ENCODE assay signal across 9 cellular contexts in the genomic region with DNA sequence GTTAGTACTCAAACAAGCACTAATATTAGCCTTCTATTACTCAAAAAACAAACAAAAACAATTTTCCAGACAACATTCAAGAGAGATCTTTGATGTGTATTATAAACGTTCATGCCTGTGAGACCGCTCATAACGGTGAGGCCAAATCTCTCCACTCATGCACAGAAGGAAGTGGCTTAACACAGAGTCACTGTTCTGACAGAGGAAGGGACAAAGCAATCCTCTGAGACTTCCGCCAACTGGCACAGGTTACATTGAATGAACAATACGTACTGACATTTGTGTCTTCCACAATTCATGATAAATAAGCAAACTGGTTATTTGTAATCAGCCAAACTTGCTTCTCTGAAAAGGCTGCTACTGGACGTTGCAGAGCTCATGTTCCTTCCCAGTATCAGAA. TPM values are rescaled to one million over a fixed set of nuclear protein-coding genes. Genes with fewer than 3 reads are reported as not detected.
DNase-seq lines count a peak whose midpoint lies in the region; ATAC-seq, FAIRE-seq and TF ChIP-seq lines count a peak whose summit lies in the region.
"Had no signal": no experiment of that assay in that cellular context is flagged by ENCODE, and none has a peak within 500 bp of the region (broad histone marks: within the 10 kb centered on the region; RNA-seq: fewer than 3 reads in every experiment).

No MANE protein-coding gene starts in this region.

- peaks cover 26% of the 10 kb centered on the region for H3K4me1 ChIP-seq in A549
- peaks cover 1% of the 10 kb centered on the region; the same call in 1 of the 2 replicates for H3K4me1 ChIP-seq in IMR-90 (ENCODE audit: control insufficient read depth, insufficient read depth, low read length)
- H3K4me1 ChIP-seq in body of pancreas = peaks cover 48% of the 10 kb centered on the region

- H3K27ac ChIP-seq in A549 = no peak overlapping the region; a peak in 1 of 6 replicates
- no peak overlapping the region for H3K27ac ChIP-seq in IMR-90 (ENCODE audit: insufficient read depth, low read length)
- peak overlapping the region in 3 of 4 donors; percentile 16 to 59 (median 51) for H3K27ac ChIP-seq in body of pancreas
- no peak overlapping the region for H3K27ac ChIP-seq in coronary artery

- peak overlapping the region; percentile 40 for H3K4me2 ChIP-seq in A549
- H3K4me2 ChIP-seq in IMR-90 (ENCODE audit: low read depth, low read length) = no peak overlapping the region

- 0 out of 2 replicates have a peak, but pooled peaks cover 9% of the 10 kb centered on the region for H4K20me1 ChIP-seq in IMR-90 (ENCODE audit: insufficient read depth, low read length)

- intact Hi-C loops in IMR-90 (cut with micrococcal nuclease) = no loop called here
- intact Hi-C loops in body of pancreas (cut with DNase I) = no loop called here

- H2AK5ac ChIP-seq in IMR-90 (ENCODE audit: low read depth, low read length) = no peak overlapping the region

- no peak overlapping the region for H2AFZ ChIP-seq in IMR-90 (replicated peaks; ENCODE audit: low read length, poor library complexity)

- no peaks in the 10 kb centered on the region for H3K9me3 ChIP-seq in A549
- H3K9me3 ChIP-seq in IMR-90 (ENCODE audit: control insufficient read depth, insufficient read depth, low read length) = no peaks in the 10 kb centered on the region
- no peaks in the 10 kb centered on the region for H3K9me3 ChIP-seq in body of pancreas

- TF ChIP-seq EP300 in A549 (IDR thresholded peaks at IDR 0.05) = no peak

- TF ChIP-seq RAD21 in A549 (conservative IDR thresholded peaks at IDR 0.05 in 1 of 2, IDR thresholded peaks at IDR 0.05 in 1 of 2) (no peak), IMR-90 (IDR thresholded peaks at IDR 0.05; ENCODE audit: low read length) (no peak)

- H3K9me1 ChIP-seq in IMR-90 (ENCODE audit: insufficient read depth, low read length) = peaks cover 4% of the 10 kb centered on the region

- BruUV-seq in IMR-90 (replicated peaks; lab: Mats Ljungman, UMichigan) = no TSS peak

- DNase-seq in A549 (ENCODE audit: low read depth in 1 of 2, low spot score in 1 of 2) = no peak
- DNase-seq in IMR-90 = peak; percentile 11
- DNase-seq in body of pancreas = peak in 3 of 4 donors; percentile 45 to 62 (median 58)
- peak; percentile 92 for DNase-seq in medulla oblongata (ENCODE audit: extremely low spot score)
- DNase-seq in coronary artery (ENCODE audit: low spot score) = no peak
- DNase-seq: nephron progenitor cell had no signal

- no peak overlapping the region for H3K56ac ChIP-seq in IMR-90 (ENCODE audit: extremely low read depth, insufficient read depth, low read length)

- peaks cover 0 to 6% of the 10 kb centered on the region in 2 experiments; a peak in 3 of 4 replicates for H3K79me1 ChIP-seq in IMR-90 (ENCODE audit: low read depth in 1 of 2, low read length in 2 of 2)

- POLR2A ChIA-PET in A549 (lab: Yijun Ruan, JAX) = no interaction called here
- POLR2A ChIA-PET in IMR-90 (lab: Charles Lee; ENCODE audit: unreplicated experiment) = no interaction called here

- H3K27me3 ChIP-seq in IMR-90 (ENCODE audit: control insufficient read depth, insufficient read depth, low read length) (no peaks in the 10 kb centered on the region), body of pancreas (no peaks in the 10 kb centered on the region)

- H4K5ac ChIP-seq in IMR-90 (ENCODE audit: low read depth, low read length) = no peak overlapping the region

- H3K4me3 ChIP-seq in A549 = no peak overlapping the region
- no peak overlapping the region for H3K4me3 ChIP-seq in IMR-90 (ENCODE audit: insufficient read depth, low read depth, low read length)
- H3K4me3 ChIP-seq in body of pancreas = no peak overlapping the region
- H3K4me3 ChIP-seq in coronary artery = no peak overlapping the region

- no peak overlapping the region for H4K8ac ChIP-seq in IMR-90 (ENCODE audit: low read depth in 2 of 2, low read length in 2 of 2)

- no peak overlapping the region for H2BK20ac ChIP-seq in IMR-90 (ENCODE audit: low read depth, low read length)

- dilution Hi-C loops in IMR-90 (cut with HindIII; ENCODE audit: low sequenced_read_pairs, unreplicated experiment) = no loop called here

- in situ Hi-C loops in IMR-90 (cut with MboI; ENCODE audit: low sequenced_read_pairs) = no loop called here

- H3K4ac ChIP-seq in IMR-90 (ENCODE audit: low read depth, low read length) = no peak overlapping the region

- H3K36me3 ChIP-seq in IMR-90 (ENCODE audit: control insufficient read depth, insufficient read depth, low read length) (0 out of 2 replicates have a peak, but pooled peaks cover 1% of the 10 kb centered on the region), body of pancreas (replicated peaks in 1 of 2; ENCODE audit: insufficient read depth in 1 of 2, low read depth in 2 of 2) (no peaks in the 10 kb centered on the region)

- TF ChIP-seq POLR2A in A549 (IDR thresholded peaks at IDR 0.05; ENCODE audit: low read length) = no peak
- TF ChIP-seq POLR2A in IMR-90 (IDR thresholded peaks at IDR 0.05; ENCODE audit: low read depth, low read length) = no peak
- no peak for TF ChIP-seq POLR2A in body of pancreas (IDR thresholded peaks at IDR 0.05)

- H4K91ac ChIP-seq in IMR-90 (ENCODE audit: insufficient read depth, low read depth, low read length) = no peak overlapping the region

- ATAC-seq in A549 (peak in 1 of 2 experiments; percentile 67; a peak in 3 of 6 replicates), IMR-90 (ENCODE audit: low read depth) (no peak), body of pancreas (peak; percentile 85), GM19455 (IDR thresholded peaks at IDR 0.05; ENCODE audit: unreplicated experiment) (no peak), GM21381 (IDR thresholded peaks at IDR 0.05; ENCODE audit: unreplicated experiment) (no peak), HG03196 (IDR thresholded peaks at IDR 0.05; ENCODE audit: unreplicated experiment) (no peak)

- no peak overlapping the region for H3K9ac ChIP-seq in IMR-90 (ENCODE audit: low read depth, low read length)

- no peak overlapping the region for H3K23ac ChIP-seq in IMR-90 (ENCODE audit: low read depth, low read length)

- FAIRE-seq in A549 (lab: Jason Lieb, UNC) = no peak

- no peak overlapping the region for H2BK120ac ChIP-seq in IMR-90 (ENCODE audit: low read depth, low read length)

- no peak overlapping the region for H2BK5ac ChIP-seq in IMR-90 (ENCODE audit: low read depth, low read length, poor library complexity, severe bottlenecking)

- no peak overlapping the region for H2AK9ac ChIP-seq in IMR-90 (replicated peaks; ENCODE audit: low read depth, low read length, poor library complexity)

- H2BK15ac ChIP-seq in IMR-90 (ENCODE audit: low read depth, low read length) = no peak overlapping the region

- TF ChIP-seq CTCF in A549 (IDR thresholded peaks at IDR 0.05) (no peak), IMR-90 (conservative IDR thresholded peaks at IDR 0.05; ENCODE audit: low read depth, low read length) (no peak), body of pancreas (IDR thresholded peaks at IDR 0.05) (no peak), coronary artery (IDR thresholded peaks at IDR 0.05) (no peak)

- CTCF ChIA-PET in A549 (lab: Yijun Ruan, JAX) = interaction anchor here (1.4 kb wide), 1 partner anchor 25 kb away, joined by 3 read pairs; no protein-coding TSS in a partner anchor
- CTCF ChIA-PET in IMR-90 (lab: Yijun Ruan, JAX) = no interaction called here

- peak overlapping the region; percentile 66 for H3K14ac ChIP-seq in IMR-90 (replicated peaks; ENCODE audit: low read depth, low read length)

- 49% methylated on average over 6 of the region's 6 CpGs for WGBS in A549 (ENCODE audit: missing lambda C conversion rate)
- WGBS in IMR-90 (ENCODE audit: extremely low coverage in 2 of 2, insufficient read length in 1 of 2), 2 experiments = no CpG with 5 or more reads among the region's 6 CpGs
- 19 to 22% methylated on average over 6 of the region's 6 CpGs for WGBS in body of pancreas, 2 donors

- H3K18ac ChIP-seq in IMR-90 (ENCODE audit: low read depth, low read length) = no peak overlapping the region

TF ChIP-seq in A549, 52 proteins besides CTCF, POLR2A, EP300 and RAD21 (continues in another document):
- TF ChIP-seq POLR2AphosphoS2 (conservative IDR thresholded peaks at IDR 0.05; ENCODE audit: low read length) (no peak), FOSL2 (IDR thresholded peaks at IDR 0.05) (no peak), FOSL2 (CRISPR knock-in tag; IDR thresholded peaks at IDR 0.05) (no peak), CHD2 (IDR thresholded peaks at IDR 0.05; ENCODE audit: low read length, partially characterized antibody) (no peak), GATA3 (IDR thresholded peaks at IDR 0.05; ENCODE audit: borderline replicate concordance) (no peak)

TF ChIP-seq in IMR-90, 13 proteins besides CTCF, POLR2A, EP300 and RAD21:
- no peak for TF ChIP-seq MAFK (IDR thresholded peaks at IDR 0.05; ENCODE audit: low read depth, low read length)

RNA-seq across cellular contexts. Expression of a gene that starts 30.5 kb away (rescaled TPM):
- polyA plus RNA-seq in A549 (2011; rRNA removed) (19.4 and 21.7 TPM in 2 replicates), A549 (2017; fragmentation: RNase III; extraction: RNeasy Plus Mini Kit Qiagen cat#74134 plus additional on column Dnase treatment) (11.1 to 15.9 TPM (median 14.2 TPM) in 3 replicates), IMR-90 (2012; rRNA removed) (6.9 and 8.4 TPM in 2 replicates)
- polyA plus RNA-seq in A549 (2012; cell fraction: cytosol; rRNA removed) = 10.4 and 12.1 TPM in 2 replicates
- polyA plus RNA-seq in A549 (2012; cell fraction: nucleus; rRNA removed) = 38.4 and 61.2 TPM in 2 replicates
- 18.3 and 22.4 TPM in 2 replicates for polyA minus RNA-seq in A549 (2011; rRNA and poly(A)+ RNA removed)
- total RNA-seq in IMR-90 (2012; rRNA removed) (4.5 and 6.7 TPM in 2 replicates), body of pancreas (10 to 100 TPM; 72.1 to 92.6 TPM)
- 3.5 and 3.9 TPM in 2 replicates for polyA plus RNA-seq in IMR-90 (2012; cell fraction: cytosol; rRNA removed)
- 32.6 and 52.6 TPM in 2 replicates for polyA plus RNA-seq in IMR-90 (2012; cell fraction: nucleus; rRNA removed; ENCODE audit: low replicate concordance)

RNA-seq across cellular contexts. Expression of a gene that starts 51.9 kb away (rescaled TPM):
- polyA plus RNA-seq in A549 (2011; rRNA removed) = 36.3 and 49.4 TPM in 2 replicates
- 99.5 and 132 TPM in 2 replicates for polyA plus RNA-seq in A549 (2012; cell fraction: cytosol; rRNA removed)
- polyA plus RNA-seq in A549 (2012; cell fraction: nucleus; rRNA removed) = 1,336 and 1,871 TPM in 2 replicates
- 94.9 to 120 TPM (median 115 TPM) in 3 replicates for polyA plus RNA-seq in A549 (2017; fragmentation: RNase III; extraction: RNeasy Plus Mini Kit Qiagen cat#74134 plus additional on column Dnase treatment)
- polyA minus RNA-seq in A549 (2011; rRNA and poly(A)+ RNA removed) = 33.0 and 50.4 TPM in 2 replicates
- 25.3 and 30.8 TPM in 2 replicates for total RNA-seq in IMR-90 (2012; rRNA removed)
- 117 and 148 TPM in 2 replicates for polyA plus RNA-seq in IMR-90 (2012; rRNA removed)
- 31.2 and 68.1 TPM in 2 replicates for polyA plus RNA-seq in IMR-90 (2012; cell fraction: cytosol; rRNA removed)
- 905 and 2,934 TPM in 2 replicates for polyA plus RNA-seq in IMR-90 (2012; cell fraction: nucleus; rRNA removed; ENCODE audit: low replicate concordance)
- total RNA-seq in body of pancreas = 100 to 1,000 TPM; 488 to 798 TPM

Comparison
In these comparisons a context has a peak if more than half of its experiments do, and no peak if none do; other contexts are left out.
1. DNase-seq: peak in IMR-90 (single experiment), body of pancreas (3 of 4) and medulla oblongata (single experiment); none in A549 (0 of 2) and coronary artery (single experiment).
2. H3K27ac ChIP-seq: peak in body of pancreas (3 of 4); none in A549 (0 of 2), IMR-90 (single experiment) and coronary artery (0 of 2).
3. RNA of a gene that starts 51.9 kb away (total RNA-seq): 488 to 798 TPM in body of pancreas; 25.3 to 30.8 TPM in IMR-90; every median in the first group is over 10 times any median in the second.